In the genomic region with DNA sequence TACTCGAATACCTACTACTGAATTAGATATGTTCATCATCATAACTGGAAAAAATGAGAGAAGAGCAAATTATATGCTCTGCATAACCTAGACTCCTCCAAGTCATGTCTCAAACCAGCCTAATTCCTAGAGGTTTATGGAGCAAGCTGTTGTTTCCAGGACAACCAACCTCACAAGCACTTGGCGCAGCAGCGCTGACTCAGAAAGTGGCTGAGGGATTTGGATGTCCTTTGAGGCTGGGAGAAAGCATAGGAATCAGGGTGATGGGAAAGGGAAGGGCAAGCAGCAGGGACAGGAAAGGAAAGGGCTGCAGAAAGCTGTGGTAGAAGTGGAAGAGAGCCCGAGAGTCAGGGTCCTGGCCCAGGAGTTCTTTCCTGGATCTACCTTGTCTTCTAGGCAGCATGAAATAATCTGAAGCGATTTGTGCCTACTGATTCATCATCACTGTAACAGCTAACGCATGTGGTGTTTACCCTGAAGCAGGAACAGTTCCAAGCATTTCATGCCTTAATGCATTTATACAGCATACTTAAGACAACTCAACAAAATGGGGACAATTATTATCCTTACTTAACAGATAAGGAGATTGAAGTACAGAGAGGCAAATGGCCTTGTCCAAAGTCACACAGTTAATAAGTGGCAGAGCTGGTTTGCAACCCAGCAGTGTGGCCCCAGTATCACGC, we compare ENCODE assay signal across 12 cellular contexts. TPM values are rescaled to one million over a fixed set of nuclear protein-coding genes. Genes with fewer than 3 reads are reported as not detected.
A peak's percentile ranks its signal among the peaks of the same experiment; 100 is the strongest.
DNase-seq lines count a peak whose midpoint lies in the region; ATAC-seq and TF ChIP-seq lines count a peak whose summit lies in the region.
"Had no signal": no experiment of that assay in that cellular context is flagged by ENCODE, and none has a peak within 500 bp of the region (broad histone marks: within the 10 kb centered on the region; RNA-seq: fewer than 3 reads in every experiment).

No MANE protein-coding gene starts in this region.

- no peaks in the 10 kb centered on the region for H3K27me3 ChIP-seq in transverse colon
- H3K27me3 ChIP-seq: thyroid gland had no signal

- H3K4me3 Mint-ChIP-seq in activated T-cell treated with anti-CD3 and anti-CD28 coated beads, Interleukin-2, amount 50 U/mL, for 4 hours: peak overlapping the region; percentile 40
- H3K4me3 Mint-ChIP-seq: activated CD4-positive, alpha-beta T cell treated with anti-CD3 and anti-CD28 coated beads for 36 hours had no signal

- TF ChIP-seq CTCF in transverse colon (IDR thresholded peaks at IDR 0.05): no peak

- no peak overlapping the region for H3K4me3 ChIP-seq in transverse colon
- H3K4me3 ChIP-seq: thyroid gland had no signal

- H3K36me3 Mint-ChIP-seq in activated T-cell treated with anti-CD3 and anti-CD28 coated beads, Interleukin-2, amount 50 U/mL, for 4 hours (ENCODE audit: insufficient read depth): peaks cover 2% of the 10 kb centered on the region

- WGBS in transverse colon (ENCODE audit: low coverage in 1 of 2), 2 donors: 51 to 61% methylated on average over 5 to 7 of the region's 7 CpGs

- no peaks in the 10 kb centered on the region for H3K9me3 Mint-ChIP-seq in activated T-cell treated with anti-CD3 and anti-CD28 coated beads, Interleukin-2, amount 50 U/mL, for 4 hours

- H3K27ac ChIP-seq in transverse colon: peak overlapping the region in 3 of 4 donors; percentile 30 to 45 (median 36)
- H3K27ac ChIP-seq: thyroid gland had no signal

- no peak for ATAC-seq in activated T-cell treated with anti-CD3 and anti-CD28 coated beads, Interleukin-2, amount 50 U/mL, for 4 hours
- ATAC-seq: activated CD4-positive, alpha-beta T cell treated with anti-CD3 and anti-CD28 coated beads for 36 hours had no signal

- intact Hi-C loops in transverse colon (cut with DNase I; ENCODE audit: low total_unique reads): no loop called here

- H3K9me3 ChIP-seq in transverse colon: no peaks in the 10 kb centered on the region
- H3K9me3 ChIP-seq: thyroid gland had no signal

- no peaks in the 10 kb centered on the region for H3K36me3 ChIP-seq in transverse colon
- H3K36me3 ChIP-seq: thyroid gland had no signal

- H3K27me3 Mint-ChIP-seq in activated T-cell treated with anti-CD3 and anti-CD28 coated beads, Interleukin-2, amount 50 U/mL, for 4 hours (ENCODE audit: low read depth): no peaks in the 10 kb centered on the region

- no peak for TF ChIP-seq POLR2A in transverse colon (IDR thresholded peaks at IDR 0.05)

- no peak for TF ChIP-seq EP300 in transverse colon (IDR thresholded peaks at IDR 0.05; ENCODE audit: low read depth)

- H3K4me1 Mint-ChIP-seq in activated T-cell treated with anti-CD3 and anti-CD28 coated beads, Interleukin-2, amount 50 U/mL, for 4 hours (ENCODE audit: low read depth): peaks cover 44% of the 10 kb centered on the region

- in situ Hi-C loops in transverse colon (cut with MboI; ENCODE audit: low pct_ligation_motif_present in 1 of 4, low pct_unique_long_range_greater_than_20kb in 1 of 4, low sequenced_read_pairs in 3 of 4): no loop called here

- H3K4me1 ChIP-seq in transverse colon: peaks cover 0 to 5% (median 0%) of the 10 kb centered on the region in 4 donors
- H3K4me1 ChIP-seq: thyroid gland had no signal

- DNase-seq in activated T-cell treated with anti-CD3 and anti-CD28 coated beads, Interleukin-2, amount 50 U/mL, for 4 hours: no peak
- DNase-seq in activated T-cell treated with anti-CD3 and anti-CD28 coated beads, Interleukin-2, amount 50 U/mL, for 48 hours: no peak
- peak; percentile 23 for DNase-seq in UCSD-AML1 (lab: John Stamatoyannopoulos, UW; ENCODE audit: unreplicated experiment)
- peak; percentile 58 for DNase-seq in islet precursor cell
- DNase-seq in transverse colon: no peak
- no peak for DNase-seq in NCI-H2171 (lab: John Stamatoyannopoulos, UW)
- DNase-seq in NCI-H2029 (lab: John Stamatoyannopoulos, UW): no peak
- no peak for DNase-seq in cerebellar nuclear complex (lab: John Stamatoyannopoulos, UW)
- DNase-seq: activated CD4-positive, alpha-beta T cell treated with anti-CD3 and anti-CD28 coated beads for 36 hours; COR-L47; kidney; thyroid gland had no signal

RNA-seq across cellular contexts. Expression of gene PLEK, which starts 3.7 kb away (rescaled TPM):
- 1 to 10 TPM; 2.6 to 7.8 (median 7.8) TPM for total RNA-seq in activated T-cell treated with anti-CD3 and anti-CD28 coated beads, Interleukin-2, amount 50 U/mL, for 4 hours
- total RNA-seq in transverse colon: 1 to 10 TPM in 3 of 4 donors, not detected in 1; 3.0 to 5.2 (median 4.6) TPM

RNA-seq across cellular contexts. Expression of gene CNRIP1, which starts 49.0 kb away (rescaled TPM):
- under 1 TPM in 2 of 3 donors, not detected in 1; 0.11 to 0.13 TPM for total RNA-seq in activated T-cell treated with anti-CD3 and anti-CD28 coated beads, Interleukin-2, amount 50 U/mL, for 4 hours
- total RNA-seq in transverse colon: 10 to 100 TPM in 1 of 4 donors, 1 to 10 TPM in 2, not detected in 1; 1.4 to 11.6 (median 7.6) TPM
- total RNA-seq: activated CD4-positive, alpha-beta T cell treated with anti-CD3 and anti-CD28 coated beads for 36 hours had no signal

Comparison
In these comparisons a context has a peak if more than half of its experiments do, and no peak if none do; other contexts are left out.
1. DNase-seq: peak in UCSD-AML1 (single experiment) and islet precursor cell (single experiment); none in activated T-cell treated with anti-CD3 and anti-CD28 coated beads, Interleukin-2, amount 50 U/mL, for 4 hours (single experiment), activated T-cell treated with anti-CD3 and anti-CD28 coated beads, Interleukin-2, amount 50 U/mL, for 48 hours (0 of 2), transverse colon (single experiment), NCI-H2171 (single experiment), NCI-H2029 (single experiment) and cerebellar nuclear complex (0 of 2).